15 cellular contexts compared by ENCODE assay signal in genomic region chr3:124951511-124952390, GRCh38. TPM values are rescaled to one million over a fixed set of nuclear protein-coding genes. Genes with fewer than 3 reads are reported as not detected.
DNase-seq lines count a peak whose midpoint lies in the region; ATAC-seq and TF ChIP-seq lines count a peak whose summit lies in the region.
"Had no signal": no experiment of that assay in that cellular context is flagged by ENCODE, and none has a peak within 500 bp of the region (broad histone marks: within the 10 kb centered on the region; RNA-seq: fewer than 3 reads in every experiment).

No MANE protein-coding gene starts in this region.

- H3K27ac ChIP-seq in AG04450 (ENCODE audit: low read depth, low read length) = peak overlapping the region; percentile 34
- no peak overlapping the region for H3K27ac ChIP-seq in CD4-positive, alpha-beta T cell (ENCODE audit: low read depth, low read length)
- H3K27ac ChIP-seq: BLaER1 treated with 17β-estradiol and CSF1 and Interleukin-3, amounts not matched to agents 10 nM and 100 nM had no signal

- ATAC-seq in sciatic nerve (no peak), GM21447 (IDR thresholded peaks at IDR 0.05; ENCODE audit: unreplicated experiment) (no peak)
- ATAC-seq in CD4-positive, alpha-beta T cell (ENCODE audit: poor library complexity) = no peak

- intact Hi-C loops in sciatic nerve (cut with DNase I) = no loop called here
- intact Hi-C loops in CD4-positive, alpha-beta T cell (cut with DNase I, micrococcal nuclease) = no loop called here

- no peaks in the 10 kb centered on the region for H3K4me1 Mint-ChIP-seq in CD4-positive, alpha-beta T cell (ENCODE audit: low read depth)

- H3K27me3 ChIP-seq in AG04450 (ENCODE audit: control insufficient read depth, insufficient read depth, low read length) = no peaks in the 10 kb centered on the region
- H3K27me3 ChIP-seq in CD4-positive, alpha-beta T cell (ENCODE audit: control insufficient read depth, insufficient read depth, low read length) = no peaks in the 10 kb centered on the region
- H3K27me3 ChIP-seq: BLaER1 treated with 17β-estradiol and CSF1 and Interleukin-3, amounts not matched to agents 10 nM and 100 nM had no signal

- POLR2A ChIA-PET in AG04450 (lab: Yijun Ruan, JAX) = interaction anchor here (0.5 kb wide), 1 partner anchor 691 kb away, joined by 5 read pairs; no protein-coding TSS in a partner anchor
- POLR2A ChIA-PET in CD4-positive, alpha-beta T cell (lab: Charles Lee) = no interaction called here

- no peaks in the 10 kb centered on the region for H3K9me3 ChIP-seq in AG04450 (ENCODE audit: control insufficient read depth, insufficient read depth, low read length)
- no peaks in the 10 kb centered on the region for H3K9me3 ChIP-seq in CD4-positive, alpha-beta T cell (ENCODE audit: control insufficient read depth, low read length)

- H3K4me3 Mint-ChIP-seq in CD4-positive, alpha-beta T cell = no peak overlapping the region
- H3K4me3 Mint-ChIP-seq: neural crest cell had no signal

- H3K27me3 Mint-ChIP-seq in CD4-positive, alpha-beta T cell = no peaks in the 10 kb centered on the region

- H3K4me3 ChIP-seq in AG04450 (ENCODE audit: low read depth, low read length) = no peak overlapping the region
- H3K4me3 ChIP-seq in fibroblast of the aortic adventitia (ENCODE audit: low read depth, low read length) = no peak overlapping the region
- H3K4me3 ChIP-seq: BLaER1 treated with 17β-estradiol and CSF1 and Interleukin-3, amounts not matched to agents 10 nM and 100 nM had no signal

- no peaks in the 10 kb centered on the region for H3K36me3 Mint-ChIP-seq in CD4-positive, alpha-beta T cell (ENCODE audit: low read depth)

- CTCF ChIA-PET in AG04450 (lab: Charles Lee) = interaction anchor here (0.7 to 2.1 kb wide), 3 partner anchors 8 to 191 kb away, joined by 3 to 6 read pairs (median 5); no protein-coding TSS in a partner anchor
- CTCF ChIA-PET in CD4-positive, alpha-beta T cell (lab: Charles Lee) = no interaction called here

- no peak overlapping the region for H3K27ac Mint-ChIP-seq in CD4-positive, alpha-beta T cell

- TF ChIP-seq CTCF in AG04450 (IDR thresholded peaks at IDR 0.05; ENCODE audit: low read depth, low read length) (no peak), fibroblast of the aortic adventitia (IDR thresholded peaks at IDR 0.05; ENCODE audit: insufficient read depth, low read length) (no peak)
- TF ChIP-seq CTCF in CD4-positive, alpha-beta T cell (IDR thresholded peaks at IDR 0.05) = no peak

- DNase-seq in AG04450 (ENCODE audit: low read depth, low spot score) (peak; percentile 42), HCEC 1CT (peak; percentile 70), RKO (ENCODE audit: low spot score) (peak; percentile 66), fibroblast of the aortic adventitia (ENCODE audit: low read depth) (peak; percentile 65), sciatic nerve (ENCODE audit: low spot score) (no peak), AG08396 (ENCODE audit: low spot score) (no peak)
- DNase-seq in CD4-positive, alpha-beta T cell = no peak
- DNase-seq: activated CD8-positive, alpha-beta memory T cell treated with anti-CD3 and anti-CD28 coated beads for 24 hours; activated naive CD4-positive, alpha-beta T cell treated with anti-CD3 and anti-CD28 coated beads, Interleukin-2, amount 50 U/mL, for 16 hours; cortex of kidney; left cardiac atrium; MV-4-11 had no signal

- peaks cover 2% of the 10 kb centered on the region for H3K9me3 Mint-ChIP-seq in CD4-positive, alpha-beta T cell

RNA-seq across cellular contexts. Expression of gene MUC13, which starts 17.2 kb away (rescaled TPM):
- 0.12 TPM in 1 of 2 replicates, not detected in the other for polyA plus RNA-seq in AG04450 (2011; rRNA removed)
- polyA minus RNA-seq in AG04450 (2011; rRNA and poly(A)+ RNA removed) = not detected in 2 replicates
- total RNA-seq in fibroblast of the aortic adventitia (ENCODE audit: low replicate concordance) (not detected in 2 replicates), sciatic nerve (not detected)
- total RNA-seq in CD4-positive, alpha-beta T cell = under 1 TPM in 1 of 2 experiments, not detected in 1; 0.47 TPM
- total RNA-seq: left cardiac atrium, neural crest cell had no signal

Comparison
In these comparisons a context has a peak if more than half of its experiments do, and no peak if none do; other contexts are left out.
1. DNase-seq: peak in AG04450 (single experiment), HCEC 1CT (single experiment), RKO (single experiment) and fibroblast of the aortic adventitia (single experiment); none in sciatic nerve (single experiment), CD4-positive, alpha-beta T cell (0 of 10) and AG08396 (single experiment).